In genomic region chr3:9945358-9945757, GRCh38 we compare ENCODE assay signal across 15 cellular contexts. TPM values are rescaled to one million over a fixed set of nuclear protein-coding genes. Genes with fewer than 3 reads are reported as not detected.
A peak's percentile ranks its signal among the peaks of the same experiment; 100 is the strongest.
DNase-seq lines count a peak whose midpoint lies in the region; ATAC-seq and TF ChIP-seq lines count a peak whose summit lies in the region.
"Had no signal": no experiment of that assay in that cellular context is flagged by ENCODE, and none has a peak within 500 bp of the region (broad histone marks: within the 10 kb centered on the region; RNA-seq: fewer than 3 reads in every experiment).

No MANE protein-coding gene starts in this region.

- CTCF ChIA-PET in T-cell (lab: Charles Lee), result interaction anchor here (0.7 to 1.5 kb wide), 4 partner anchors 12 to 170 kb away, joined by 3 to 33 read pairs (median 4); partner anchors contain the start of genes ARPC4 (in 1 of the 2) and CRELD1 (in 1 of the 2)

- H3K27ac ChIP-seq in left ventricle myocardium inferior (replicated peaks), result no peak overlapping the region
- no peak overlapping the region for H3K27ac ChIP-seq in right atrium auricular region
- H3K27ac ChIP-seq: parathyroid adenoma had no signal

- no peak for TF ChIP-seq CTCF in left ventricle myocardium inferior (IDR thresholded peaks at IDR 0.05; ENCODE audit: borderline replicate concordance)
- no peak for TF ChIP-seq CTCF in right atrium auricular region (IDR thresholded peaks at IDR 0.05)
- no peak for TF ChIP-seq CTCF in glutamatergic neuron (IDR thresholded peaks at IDR 0.05; ENCODE audit: partially characterized antibody, unreplicated experiment)
- TF ChIP-seq CTCF in type B pancreatic cell (conservative IDR thresholded peaks at IDR 0.05), result no peak

- H3K36me3 Mint-ChIP-seq in T-cell, result peaks cover 11% of the 10 kb centered on the region
- H3K36me3 Mint-ChIP-seq in glutamatergic neuron (ENCODE audit: unreplicated experiment), result no peaks in the 10 kb centered on the region
- no peaks in the 10 kb centered on the region for H3K36me3 Mint-ChIP-seq in type B pancreatic cell

- H3K27me3 Mint-ChIP-seq in T-cell (no peaks in the 10 kb centered on the region), glutamatergic neuron (ENCODE audit: unreplicated experiment) (peaks cover 7% of the 10 kb centered on the region), type B pancreatic cell (no peaks in the 10 kb centered on the region)
- H3K27me3 Mint-ChIP-seq: activated CD8-positive, alpha-beta memory T cell treated with anti-CD3 and anti-CD28 coated beads, Interleukin-2, amount 10 ng/mL, durations not matched to agents 7 days and 5 days; stimulated activated memory B cell treated with anti-CD40 and anti-IgM and Interleukin-4, amounts not matched to agents 10 μg/mL and 1 μg/mL and 100 μg/mL, for 72 hours had no signal

- H3K4me1 Mint-ChIP-seq in T-cell (peaks cover 0 to 4% (median 4%) of the 10 kb centered on the region in 3 donors), glutamatergic neuron (ENCODE audit: low read depth, unreplicated experiment) (no peaks in the 10 kb centered on the region), type B pancreatic cell (ENCODE audit: unreplicated experiment) (no peaks in the 10 kb centered on the region)

- intact Hi-C loops in left ventricle myocardium inferior (cut with micrococcal nuclease), result no loop called here

- peak overlapping the region in 2 of 3 donors; percentile 43 to 46 for H3K4me3 Mint-ChIP-seq in T-cell
- peak overlapping the region; percentile 42 for H3K4me3 Mint-ChIP-seq in glutamatergic neuron (ENCODE audit: unreplicated experiment)
- peak overlapping the region; percentile 65 for H3K4me3 Mint-ChIP-seq in type B pancreatic cell

- H3K9me3 Mint-ChIP-seq in T-cell (no peaks in the 10 kb centered on the region), glutamatergic neuron (ENCODE audit: unreplicated experiment) (peaks cover 4% of the 10 kb centered on the region), type B pancreatic cell (no peaks in the 10 kb centered on the region)
- H3K9me3 Mint-ChIP-seq: stimulated activated memory B cell treated with anti-CD40 and anti-IgM and Interleukin-4, amounts not matched to agents 10 μg/mL and 1 μg/mL and 100 μg/mL, for 72 hours had no signal

- H3K36me3 ChIP-seq in left ventricle myocardium inferior (peaks cover 34% of the 10 kb centered on the region), right atrium auricular region (peaks cover 21% of the 10 kb centered on the region)

- no peak for DNase-seq in left ventricle myocardium inferior
- DNase-seq in right atrium auricular region (ENCODE audit: low spot score), result no peak
- no peak for DNase-seq in T-cell
- no peak for DNase-seq in glutamatergic neuron
- no peak for DNase-seq in type B pancreatic cell (ENCODE audit: extremely low spot score, unreplicated experiment)
- no peak for DNase-seq in stimulated activated naive CD8-positive, alpha-beta T cell treated with anti-CD3 and anti-CD28 coated beads, Interleukin-15, Interleukin-2, amounts not matched to agents 100 U/mL and 50 U/mL, for 24 hours
- no peak for DNase-seq in CD1c-positive myeloid dendritic cell (ENCODE audit: extremely low spot score)
- no peak for DNase-seq in LoVo (ENCODE audit: low spot score)
- DNase-seq: activated CD8-positive, alpha-beta memory T cell treated with anti-CD3 and anti-CD28 coated beads, Interleukin-2, amount 10 ng/mL, durations not matched to agents 7 days and 5 days; GDM1; OCI-M1; stimulated activated CD4-positive, alpha-beta T cell treated with anti-CD3 and anti-CD28 coated beads, Interleukin-2, amount 100 ng/mL, for 24 hours had no signal

- ATAC-seq in T-cell (replicated peaks in 1 of 4), result no peak
- no peak for ATAC-seq in stimulated activated naive CD8-positive, alpha-beta T cell treated with anti-CD3 and anti-CD28 coated beads, Interleukin-15, Interleukin-2, amounts not matched to agents 100 U/mL and 50 U/mL, for 24 hours

- POLR2A ChIA-PET in T-cell (lab: Charles Lee), result interaction anchor here in 1 of 2 donors (0.6 kb wide), 1 partner anchor 52 kb away, joined by 3 read pairs; no protein-coding TSS in a partner anchor

- peak overlapping the region; percentile 82 for H3K4me3 ChIP-seq in left ventricle myocardium inferior
- no peak overlapping the region for H3K4me3 ChIP-seq in right atrium auricular region
- H3K4me3 ChIP-seq: BLaER1 treated with 17β-estradiol and CSF1 and Interleukin-3, amounts not matched to agents 10 nM and 100 nM had no signal

- H3K4me1 ChIP-seq in left ventricle myocardium inferior (peaks cover 28% of the 10 kb centered on the region), right atrium auricular region (peaks cover 0 to 22% of the 10 kb centered on the region in 2 donors)
- H3K4me1 ChIP-seq: parathyroid adenoma had no signal

- H3K27me3 ChIP-seq in left ventricle myocardium inferior (ENCODE audit: low read depth), result no peaks in the 10 kb centered on the region
- H3K27me3 ChIP-seq in right atrium auricular region, result no peaks in the 10 kb centered on the region
- H3K27me3 ChIP-seq: BLaER1 treated with 17β-estradiol and CSF1 and Interleukin-3, amounts not matched to agents 10 nM and 100 nM had no signal

- H3K27ac Mint-ChIP-seq in T-cell (peak overlapping the region; percentile 52 to 78), glutamatergic neuron (ENCODE audit: unreplicated experiment) (peak overlapping the region; percentile 17), type B pancreatic cell (peak overlapping the region; percentile 6)

- H3K9me3 ChIP-seq in left ventricle myocardium inferior (replicated peaks) (no peaks in the 10 kb centered on the region), right atrium auricular region (no peaks in the 10 kb centered on the region)

RNA-seq across cellular contexts. Expression of gene PRRT3, which starts 6.8 kb away (rescaled TPM):
- total RNA-seq in left ventricle myocardium inferior (0.47 TPM), right atrium auricular region (1 to 10 TPM; 1.4 to 1.9 TPM), T-cell (10 to 100 TPM in 2 of 5 donors, 1 to 10 TPM in 3; 6.6 to 10.5 (median 9.2) TPM), glutamatergic neuron (ENCODE audit: unreplicated experiment) (8.9 TPM), type B pancreatic cell (ENCODE audit: low replicate concordance) (8.2 and 11.3 TPM in 2 replicates)

RNA-seq across cellular contexts. Expression of gene CRELD1, which starts 11.7 kb away (rescaled TPM):
- 72.3 TPM for total RNA-seq in left ventricle myocardium inferior
- 10 to 100 TPM; 63.9 to 79.0 TPM for total RNA-seq in right atrium auricular region
- 10 to 100 TPM; 23.0 to 55.2 (median 48.0) TPM for total RNA-seq in T-cell
- 92.6 TPM for total RNA-seq in glutamatergic neuron (ENCODE audit: unreplicated experiment)
- total RNA-seq in type B pancreatic cell (ENCODE audit: low replicate concordance), result 40.1 and 44.3 TPM in 2 replicates

RNA-seq across cellular contexts. Expression of gene IL17RC, which starts 28.5 kb away (rescaled TPM):
- total RNA-seq in left ventricle myocardium inferior (35.0 TPM), right atrium auricular region (10 to 100 TPM; 32.5 to 49.1 TPM), T-cell (1 to 10 TPM in 2 of 5 donors, under 1 TPM in 3; 0.54 to 1.2 (median 0.80) TPM), glutamatergic neuron (ENCODE audit: unreplicated experiment) (41.9 TPM), type B pancreatic cell (ENCODE audit: low replicate concordance) (22.6 and 30.0 TPM in 2 replicates)

RNA-seq across cellular contexts. Expression of gene EMC3, which starts 41.3 kb away (rescaled TPM):
- total RNA-seq in left ventricle myocardium inferior, result 84.7 TPM
- total RNA-seq in right atrium auricular region, result 100 to 1,000 TPM in 1 of 2 donors, 10 to 100 TPM in 1; 69.8 to 111 TPM
- total RNA-seq in T-cell, result 10 to 100 TPM; 33.8 to 47.7 (median 36.6) TPM
- total RNA-seq in glutamatergic neuron (ENCODE audit: unreplicated experiment), result 49.0 TPM
- 51.8 and 71.9 TPM in 2 replicates for total RNA-seq in type B pancreatic cell (ENCODE audit: low replicate concordance)

RNA-seq across cellular contexts. Expression of gene IL17RE, which starts 42.7 kb away (rescaled TPM):
- total RNA-seq in left ventricle myocardium inferior (0.58 TPM), right atrium auricular region (1 to 10 TPM in 1 of 2 donors, under 1 TPM in 1; 0.89 to 2.6 TPM), T-cell (1 to 10 TPM in 4 of 5 donors, under 1 TPM in 1; 0.68 to 5.1 (median 1.9) TPM), glutamatergic neuron (ENCODE audit: unreplicated experiment) (3.9 TPM), type B pancreatic cell (ENCODE audit: low replicate concordance) (13.6 and 24.3 TPM in 2 replicates)

Comparison
In these comparisons a context has a peak if more than half of its experiments do, and no peak if none do; other contexts are left out.
1. H3K27ac Mint-ChIP-seq: peak in every context shown above with its lines; median percentile 65 in T-cell; 17 in glutamatergic neuron; 6 in type B pancreatic cell.
2. RNA of gene IL17RC, which starts 28.5 kb away (total RNA-seq): 32.5 to 49.1 TPM in right atrium auricular region, 41.9 TPM in glutamatergic neuron (single experiment), 35.0 TPM in left ventricle myocardium inferior (single experiment) and 22.6 to 30.0 TPM in type B pancreatic cell; 0.54 to 1.2 TPM in T-cell; every median in the first group is over 10 times any median in the second.
3. Peak in every context shown above with its lines, with median percentiles within 50 percentile points of each other: H3K4me3 Mint-ChIP-seq.